In the genomic region with DNA sequence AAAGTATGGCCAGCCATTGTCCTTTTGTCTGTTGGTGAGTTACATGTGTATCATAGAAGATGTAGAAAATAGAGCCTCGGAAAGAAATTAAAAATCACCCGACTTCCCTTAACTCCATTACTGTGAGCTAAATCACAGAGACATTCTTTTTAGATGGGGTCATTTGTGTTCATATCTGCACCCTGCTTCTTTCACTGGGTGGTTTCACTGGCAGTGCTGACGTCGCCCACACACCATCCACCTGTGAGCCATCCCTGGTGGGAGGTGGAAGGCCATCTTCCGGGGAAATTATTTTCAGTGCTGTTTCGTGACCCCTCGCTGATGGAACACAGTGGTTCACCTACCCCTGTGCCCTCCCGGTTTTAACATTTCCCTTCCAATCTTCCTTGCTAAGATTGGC, we compare ENCODE assay signal across 15 cellular contexts. TPM values are rescaled to one million over a fixed set of nuclear protein-coding genes. Genes with fewer than 3 reads are reported as not detected.
DNase-seq lines count a peak whose midpoint lies in the region; ATAC-seq and TF ChIP-seq lines count a peak whose summit lies in the region.
"Had no signal": no experiment of that assay in that cellular context is flagged by ENCODE, and none has a peak within 500 bp of the region (broad histone marks: within the 10 kb centered on the region; RNA-seq: fewer than 3 reads in every experiment).

No MANE protein-coding gene starts in this region.

- H3K27ac Mint-ChIP-seq in GM23338 (peak overlapping the region; percentile 68), endothelial cell (ENCODE audit: unreplicated experiment) (peak overlapping the region; percentile 22), osteocyte (ENCODE audit: unreplicated experiment) (peak overlapping the region; percentile 71)

- H3F3A ChIP-seq in GM23338 (replicated peaks; ENCODE audit: low read depth): peaks cover 3% of the 10 kb centered on the region; the same call in 1 of the 2 replicates

- H3K4me1 Mint-ChIP-seq in GM23338: peaks cover 51% of the 10 kb centered on the region
- H3K4me1 Mint-ChIP-seq in endothelial cell (ENCODE audit: unreplicated experiment): peaks cover 34% of the 10 kb centered on the region
- H3K4me1 Mint-ChIP-seq in osteocyte (ENCODE audit: unreplicated experiment): peaks cover 73% of the 10 kb centered on the region

- no peak overlapping the region for H3K4me3 ChIP-seq in GM23338
- no peak overlapping the region for H3K4me3 ChIP-seq in SJSA1
- H3K4me3 ChIP-seq in mucosa of descending colon: no peak overlapping the region
- H3K4me3 ChIP-seq: coronary artery, stomach, vagina had no signal

- H3K27ac ChIP-seq in GM23338 (ENCODE audit: low read depth) (no peak overlapping the region), SJSA1 (peak overlapping the region; percentile 72)
- H3K27ac ChIP-seq: coronary artery, parathyroid adenoma, vagina, VCaP had no signal

- H3K9me3 ChIP-seq in SJSA1 (replicated peaks): no peaks in the 10 kb centered on the region
- no peaks in the 10 kb centered on the region for H3K9me3 ChIP-seq in mucosa of descending colon
- H3K9me3 ChIP-seq: stomach, vagina had no signal

- no peaks in the 10 kb centered on the region for H3K36me3 ChIP-seq in GM23338 (ENCODE audit: insufficient read depth)
- H3K36me3 ChIP-seq in SJSA1: peaks cover 59% of the 10 kb centered on the region
- no peaks in the 10 kb centered on the region for H3K36me3 ChIP-seq in mucosa of descending colon (ENCODE audit: low read depth)
- H3K36me3 ChIP-seq: vagina had no signal

- no peak overlapping the region for H3K4me2 ChIP-seq in GM23338

- H3K36me3 Mint-ChIP-seq in GM23338 (ENCODE audit: low read depth): peaks cover 7% of the 10 kb centered on the region; the same call in 2 of the 3 replicates
- H3K36me3 Mint-ChIP-seq in endothelial cell (ENCODE audit: low read depth, unreplicated experiment): peaks cover 12% of the 10 kb centered on the region
- H3K36me3 Mint-ChIP-seq in osteocyte (ENCODE audit: unreplicated experiment): peaks cover 2% of the 10 kb centered on the region

- intact Hi-C loops in mucosa of descending colon (cut with DNase I, micrococcal nuclease): no loop called here

- H3K9me2 ChIP-seq in GM23338 (ENCODE audit: insufficient read depth): no peaks in the 10 kb centered on the region

- H4K20me1 ChIP-seq in GM23338 (replicated peaks; ENCODE audit: insufficient read depth): peaks cover 39% of the 10 kb centered on the region

- H3K27me3 ChIP-seq in GM23338 (ENCODE audit: insufficient read depth) (no peaks in the 10 kb centered on the region), SJSA1 (replicated peaks) (no peaks in the 10 kb centered on the region)
- H3K27me3 ChIP-seq: stomach, vagina had no signal

- TF ChIP-seq CTCF in GM23338 (conservative IDR thresholded peaks at IDR 0.05; ENCODE audit: low read depth in 2 of 2) (no peak), endothelial cell (IDR thresholded peaks at IDR 0.05; ENCODE audit: unreplicated experiment) (no peak), osteocyte (IDR thresholded peaks at IDR 0.05) (no peak), mucosa of descending colon (IDR thresholded peaks at IDR 0.05) (no peak)

- peaks cover 6% of the 10 kb centered on the region for H3K27me3 Mint-ChIP-seq in GM23338 (ENCODE audit: insufficient read depth, low read depth, poor library complexity)
- no peaks in the 10 kb centered on the region for H3K27me3 Mint-ChIP-seq in endothelial cell (ENCODE audit: unreplicated experiment)
- H3K27me3 Mint-ChIP-seq in osteocyte (ENCODE audit: unreplicated experiment): no peaks in the 10 kb centered on the region

- ATAC-seq in GM23338 (no peak), GM19324 (IDR thresholded peaks at IDR 0.05; ENCODE audit: low FRiP score, unreplicated experiment) (no peak), mucosa of descending colon (no peak)

- H3K9me3 Mint-ChIP-seq in GM23338: no peaks in the 10 kb centered on the region
- no peaks in the 10 kb centered on the region for H3K9me3 Mint-ChIP-seq in endothelial cell (ENCODE audit: unreplicated experiment)
- H3K9me3 Mint-ChIP-seq in osteocyte (ENCODE audit: unreplicated experiment): no peaks in the 10 kb centered on the region

- no peak for DNase-seq in GM23338 (ENCODE audit: low spot score)
- DNase-seq in SJSA1 (ENCODE audit: low read depth in 1 of 2, low spot score in 2 of 2): no peak
- no peak for DNase-seq in endothelial cell (ENCODE audit: low spot score)
- no peak for DNase-seq in osteocyte (ENCODE audit: extremely low spot score, unreplicated experiment)
- no peak for DNase-seq in NCI-H2107 treated with DMSO at 0.1 percent for 48 hours (lab: John Stamatoyannopoulos, UW; ENCODE audit: unreplicated experiment)
- no peak for DNase-seq in DMS79 treated with DMSO at 0.1 percent for 48 hours (lab: John Stamatoyannopoulos, UW)
- DNase-seq in mucosa of descending colon: no peak
- DNase-seq: activated CD4-positive, alpha-beta T cell treated with anti-CD3 and anti-CD28 coated beads, Interleukin-2, amount 50 U/mL, for 4 hours; anterior cingulate cortex; stomach had no signal

- H2AFZ ChIP-seq in GM23338: no peak overlapping the region
- H2AFZ ChIP-seq: parathyroid adenoma had no signal

- peaks cover 100% of the 10 kb centered on the region for H3K79me2 ChIP-seq in GM23338 (replicated peaks; ENCODE audit: insufficient read depth)
- H3K79me2 ChIP-seq: parathyroid adenoma had no signal

- H3K4me1 ChIP-seq in GM23338 (ENCODE audit: insufficient read depth) (peaks cover 41% of the 10 kb centered on the region), SJSA1 (replicated peaks) (peaks cover 80% of the 10 kb centered on the region), mucosa of descending colon (ENCODE audit: low read depth) (peaks cover 25% of the 10 kb centered on the region)
- H3K4me1 ChIP-seq: parathyroid adenoma had no signal

- H3K4me3 Mint-ChIP-seq in GM23338 (no peak overlapping the region), endothelial cell (ENCODE audit: unreplicated experiment) (no peak overlapping the region), osteocyte (ENCODE audit: unreplicated experiment) (no peak overlapping the region)

TF ChIP-seq in GM23338, 12 proteins besides CTCF, POLR2A, EP300 and RAD21:
- TF ChIP-seq POLR2AphosphoS5 (IDR thresholded peaks at IDR 0.05; ENCODE audit: low read depth) (no peak), JUNB (IDR thresholded peaks at IDR 0.05; ENCODE audit: unreplicated experiment) (no peak), CREB1 (CRISPR knock-in tag; IDR thresholded peaks at IDR 0.05; ENCODE audit: low read depth) (no peak), EZH2phosphoT487 (IDR thresholded peaks at IDR 0.05; ENCODE audit: unreplicated experiment) (no peak), EZH2 (IDR thresholded peaks at IDR 0.05; ENCODE audit: low read depth, unreplicated experiment) (no peak), ZNF114 (CRISPR knock-in tag; IDR thresholded peaks at IDR 0.05) (no peak), REST (IDR thresholded peaks at IDR 0.05; ENCODE audit: unreplicated experiment) (no peak)

RNA-seq across cellular contexts. Expression of gene SH3BP4, which starts 21.2 kb away (rescaled TPM):
- 50.9 and 57.6 TPM in 2 replicates for total RNA-seq in GM23338 (2014; rRNA removed; shearing (Covaris generic))
- polyA plus RNA-seq in GM23338 (2016; fragmentation: Nextera tagmentation; extraction: Ambion mirVana): 15.1 and 15.6 TPM in 2 replicates
- 78.6 and 117 TPM in 2 replicates for total RNA-seq in SJSA1 (2014; rRNA removed; shearing (Covaris generic))
- total RNA-seq in endothelial cell (ENCODE audit: unreplicated experiment) (58.6 TPM), osteocyte (60.1 and 62.1 TPM in 2 replicates), mucosa of descending colon (10 to 100 TPM; 18.0 to 30.4 (median 29.6) TPM)
